Comparison of ENCODE assay signal across 18 cellular contexts in the genomic region with DNA sequence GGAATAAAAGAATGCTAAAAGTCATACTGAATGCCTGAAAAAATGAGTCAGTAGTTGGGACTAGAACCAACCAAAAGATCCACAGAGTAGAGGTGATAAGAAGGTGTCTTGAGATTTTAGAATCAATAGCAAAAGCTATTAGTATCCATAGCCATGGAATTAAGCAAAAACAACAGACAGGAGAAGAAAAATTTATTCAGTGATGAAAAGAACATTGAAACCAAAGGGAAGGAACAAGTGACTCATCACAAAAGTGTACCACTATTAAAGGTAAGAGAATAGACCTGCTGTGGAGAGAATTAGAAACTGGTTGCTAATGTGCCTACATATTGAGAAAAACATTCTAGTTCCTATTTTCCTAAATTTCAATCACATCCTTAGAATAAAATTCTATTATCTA.
DNase-seq lines count a peak whose midpoint lies in the region; ATAC-seq and TF ChIP-seq lines count a peak whose summit lies in the region.
"Had no signal": no experiment of that assay in that cellular context is flagged by ENCODE, and none has a peak within 500 bp of the region (broad histone marks: within the 10 kb centered on the region; RNA-seq: fewer than 3 reads in every experiment).

No MANE protein-coding gene starts in this region.

- ATAC-seq in HG02763 (IDR thresholded peaks at IDR 0.05; ENCODE audit: unreplicated experiment): no peak
- ATAC-seq: K562, SK-N-SH treated with all-trans-retinoic acid at 6 μM for 48 hours had no signal

- peak overlapping the region in 6 of 11 experiments; percentile 7 to 48 (median 32); a peak in 8 of 22 replicates for H3K4me2 ChIP-seq in BLaER1 treated with 17β-estradiol and CSF1 and Interleukin-3, amounts not matched to agents 10 nM and 100 nM

- no peak overlapping the region for H3K27ac ChIP-seq in BLaER1 treated with 17β-estradiol and CSF1 and Interleukin-3, amounts not matched to agents 10 nM and 100 nM
- H3K27ac ChIP-seq in RWPE1: no peak overlapping the region

- no peak overlapping the region for H3K9ac ChIP-seq in BLaER1 treated with 17β-estradiol and CSF1 and Interleukin-3, amounts not matched to agents 10 nM and 100 nM

- peaks cover 8 to 21% (median 15%) of the 10 kb centered on the region in 11 experiments; a peak in 18 of 22 replicates for H3K9me3 ChIP-seq in BLaER1 treated with 17β-estradiol and CSF1 and Interleukin-3, amounts not matched to agents 10 nM and 100 nM (replicated peaks in 1 of 11)

- H4K20me1 ChIP-seq in BLaER1 treated with 17β-estradiol and CSF1 and Interleukin-3, amounts not matched to agents 10 nM and 100 nM: no peaks in the 10 kb centered on the region

- H3K4me3 ChIP-seq in BLaER1 treated with 17β-estradiol and CSF1 and Interleukin-3, amounts not matched to agents 10 nM and 100 nM: no peak overlapping the region
- no peak overlapping the region for H3K4me3 ChIP-seq in choroid plexus epithelial cell (ENCODE audit: low read depth, low read length)
- H3K4me3 ChIP-seq: K562 had no signal

- TF ChIP-seq CTCF in choroid plexus epithelial cell (conservative IDR thresholded peaks at IDR 0.05; ENCODE audit: low read depth, low read length): no peak
- TF ChIP-seq CTCF in RWPE1 (conservative IDR thresholded peaks at IDR 0.05; ENCODE audit: low read depth): no peak

- H3K4me1 ChIP-seq in BLaER1 treated with 17β-estradiol and CSF1 and Interleukin-3, amounts not matched to agents 10 nM and 100 nM: peaks cover 0 to 20% (median 11%) of the 10 kb centered on the region in 10 experiments; a peak in 14 of 20 replicates

- CTCF ChIA-PET in RWPE1 (lab: Yijun Ruan, JAX): interaction anchor here (0.6 kb wide), 1 partner anchor 224 kb away, joined by 3 read pairs; no protein-coding TSS in a partner anchor

- DNase-seq in NCI-H226 (peak; percentile 8), choroid plexus epithelial cell (ENCODE audit: low read depth) (peak; percentile 33), iris pigment epithelial cell (ENCODE audit: low read depth) (peak; percentile 45), RWPE1 (ENCODE audit: low spot score) (no peak), Kasumi-1 (lab: John Stamatoyannopoulos, UW) (no peak), NCI-H1105 (lab: John Stamatoyannopoulos, UW) (no peak)
- DNase-seq: C1 segment of cervical spinal cord; CD8-positive, alpha-beta memory T cell; DMS79; NCI-H1694 treated with DMSO at 0.1 percent for 48 hours; NCI-H2107; NCI-H510A treated with DMSO at 0.1 percent for 48 hours; NCI-H774; SIG-M5 had no signal

- POLR2A ChIA-PET in RWPE1 (lab: Yijun Ruan, JAX; ENCODE audit: low non-redundant PET): no interaction called here

- H3K27me3 ChIP-seq in BLaER1 treated with 17β-estradiol and CSF1 and Interleukin-3, amounts not matched to agents 10 nM and 100 nM: no peaks in the 10 kb centered on the region

- no peaks in the 10 kb centered on the region for H3K36me3 ChIP-seq in BLaER1 treated with 17β-estradiol and CSF1 and Interleukin-3, amounts not matched to agents 10 nM and 100 nM

Comparison
In these comparisons a context has a peak if more than half of its experiments do, and no peak if none do; other contexts are left out.
1. DNase-seq: peak in NCI-H226 (single experiment), choroid plexus epithelial cell (single experiment) and iris pigment epithelial cell (single experiment); none in RWPE1 (single experiment), Kasumi-1 (0 of 2) and NCI-H1105 (single experiment).